ENCODE assay signal across 8 cellular contexts in the genomic region with DNA sequence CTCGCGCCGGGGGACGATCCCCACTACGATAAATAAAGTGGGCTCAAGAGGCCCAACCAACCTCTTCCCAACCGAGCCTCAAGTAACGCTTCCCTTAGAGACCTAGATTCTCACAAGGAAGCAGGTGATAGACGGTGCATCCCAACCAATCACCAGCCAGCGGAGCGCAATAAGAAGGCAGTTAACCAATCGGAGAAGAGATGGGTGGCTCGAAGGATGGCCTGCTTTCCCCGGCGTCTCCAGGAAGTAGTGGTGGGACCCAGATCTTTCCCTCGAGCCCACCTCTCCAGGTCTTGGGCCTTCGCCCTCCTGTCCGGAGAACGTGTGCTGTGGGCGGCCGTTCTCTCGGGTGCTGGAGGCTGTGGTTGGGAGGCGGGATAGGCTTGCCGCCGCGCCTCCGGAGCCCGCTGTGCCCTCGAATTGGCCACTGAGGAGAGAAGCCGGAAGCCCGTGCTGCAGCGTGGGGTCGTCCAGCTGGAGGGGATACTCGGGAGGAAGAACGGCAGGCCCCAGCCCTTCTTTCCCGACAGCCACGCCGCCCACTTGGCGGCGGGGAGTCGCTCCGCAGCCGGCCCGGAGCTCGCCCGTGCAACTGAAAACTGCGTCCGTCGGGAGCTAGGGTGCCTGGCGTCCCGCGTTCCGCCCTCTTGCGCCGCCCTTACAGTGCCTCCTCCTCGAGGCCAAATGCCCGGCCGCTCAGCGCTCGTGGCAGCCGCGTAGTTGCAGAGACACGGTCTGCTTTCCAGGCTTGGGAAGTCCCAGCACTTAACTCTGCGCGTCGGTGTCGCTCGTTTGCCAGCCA.
A peak's percentile ranks its signal among the peaks of the same experiment; 100 is the strongest.
DNase-seq lines count a peak whose midpoint lies in the region; ATAC-seq, FAIRE-seq and TF ChIP-seq lines count a peak whose summit lies in the region.

A gene (minus strand): TSS at position 594 of the 802 bp plus-strand sequence. CDS start 2,665 bp downstream, outside the sequence.

- ATAC-seq in GM19035 (IDR thresholded peaks at IDR 0.05; ENCODE audit: unreplicated experiment) (peak; percentile 97), HG03354 (IDR thresholded peaks at IDR 0.05; ENCODE audit: poor library complexity, severe bottlenecking, unreplicated experiment) (peak; percentile 96)
- ATAC-seq in activated CD4-positive, CD25-positive, alpha-beta regulatory T cell treated with anti-CD3 and anti-CD28 coated beads, Interleukin-2, amount 50 U/mL, for 24 hours: peak; percentile 97

- peak within 1 kb of the TSS; percentile 94 for H3K4me3 ChIP-seq in AG10803 (ENCODE audit: low read length)

- no peak for TF ChIP-seq CTCF in AG10803 (conservative IDR thresholded peaks at IDR 0.05; ENCODE audit: low read length)

- peak; percentile 99 for DNase-seq in AG10803 (ENCODE audit: low read depth)
- peak; percentile 94 for DNase-seq in NCI-H446 treated with DMSO at 0.1 percent for 48 hours (lab: John Stamatoyannopoulos, UW)
- DNase-seq in cerebellar cortex (ENCODE audit: low spot score): peak; percentile 99
- DNase-seq in stimulated activated CD4-positive, alpha-beta T cell treated with anti-CD3 and anti-CD28 coated beads, Interleukin-12 subunit alpha, Interleukin-12 subunit beta, amount 100 ng/mL, for 4 hours: peak; percentile 79

- peak; percentile 90 for FAIRE-seq in islet of Langerhans (lab: Jason Lieb, UNC)

Comparison
In these comparisons a context has a peak if more than half of its experiments do, and no peak if none do; other contexts are left out.
1. Peak in every context shown above with its lines: DNase-seq, ATAC-seq and H3K4me3 ChIP-seq.